ENCODE assay signal across 20 cellular contexts in genomic region chr7:57364933-57365710, GRCh38.
"Had no signal": no experiment of that assay in that cellular context is flagged by ENCODE, and none has a peak within 500 bp of the region (broad histone marks: within the 10 kb centered on the region; RNA-seq: fewer than 3 reads in every experiment).

No MANE protein-coding gene starts in this region.

- DNase-seq: IMR-90, Karpas-422, KG1, MM.1S, NCI-H1092 treated with DMSO at 0.1 percent for 48 hours, NCI-H1436, NCI-H187, NCI-H2029, NCI-H2081 treated with DMSO at 0.1 percent for 48 hours, NCI-H2171, NCI-H226, NCI-H446, NCI-H510A, NCI-H524 treated with DMSO at 0.1 percent for 48 hours, NCI-H69, NCI-H774, SHP77 treated with DMSO at 0.1 percent for 48 hours had no signal

- H3K4me1 ChIP-seq: SJSA1 had no signal

- H3K9me3 ChIP-seq: SJSA1 had no signal

- H3K4me3 ChIP-seq: SJSA1, SK-N-MC had no signal

- H3K27ac ChIP-seq: RWPE1, SJSA1, SK-N-MC had no signal

- H3K36me3 ChIP-seq: SJSA1 had no signal

- H3K27me3 ChIP-seq: SJSA1 had no signal
